Comparison of ENCODE assay signal across 17 cellular contexts in genomic region chr4:181661090-181661489, GRCh38.
DNase-seq lines count a peak whose midpoint lies in the region; ATAC-seq, FAIRE-seq and TF ChIP-seq lines count a peak whose summit lies in the region.
"Had no signal": no experiment of that assay in that cellular context is flagged by ENCODE, and none has a peak within 500 bp of the region (broad histone marks: within the 10 kb centered on the region; RNA-seq: fewer than 3 reads in every experiment).

No MANE protein-coding gene starts in this region.

- DNase-seq in HCEC 1CT (peak; percentile 80), fibroblast of mammary gland (ENCODE audit: low read depth) (peak; percentile 93), stromal cell of bone marrow (ENCODE audit: low read depth) (peak; percentile 42), urothelium cell line (ENCODE audit: low spot score) (no peak)
- DNase-seq: activated CD4-positive, alpha-beta T cell treated with anti-CD3 and anti-CD28 coated beads for 4 hours; activated naive CD8-positive, alpha-beta T cell treated with anti-CD3 and anti-CD28 coated beads, Interleukin-2, amount 10 ng/mL, durations not matched to agents 7 days and 5 days; activated T-cell treated with anti-CD3 and anti-CD28 coated beads, Interleukin-2, amount 50 U/mL, for 1 hour; DMS79; left lung; NCI-H1930; posterior cingulate gyrus; T-helper 2 cell had no signal

- TF ChIP-seq CTCF in fibroblast of mammary gland (conservative IDR thresholded peaks at IDR 0.05; ENCODE audit: control insufficient read depth, insufficient read depth, low read depth, low read length): no peak

- no peak for FAIRE-seq in urothelium cell line (lab: Jason Lieb, UNC)
- FAIRE-seq: colon, GM12878 had no signal

- H3K4me3 ChIP-seq in fibroblast of mammary gland (ENCODE audit: control insufficient read depth, low read depth, low read length): no peak overlapping the region
- H3K4me3 ChIP-seq: GM12878, left lung had no signal

- peak; percentile 49; the same call in 1 of the 3 replicates for ATAC-seq in SK-N-SH treated with all-trans-retinoic acid at 6 μM for 48 hours
- ATAC-seq in GM21576 (IDR thresholded peaks at IDR 0.05; ENCODE audit: unreplicated experiment): no peak
- no peak for ATAC-seq in GM21367 (IDR thresholded peaks at IDR 0.05; ENCODE audit: unreplicated experiment)
- ATAC-seq: GM12878, left lung had no signal

TF ChIP-seq in SK-N-SH treated with all-trans-retinoic acid at 6 μM for 48 hours, 23 proteins besides CTCF, POLR2A, EP300 and RAD21:
- TF ChIP-seq ESRRG (CRISPR knock-in tag; IDR thresholded peaks at IDR 0.05) (no peak), ZC3H10 (CRISPR knock-in tag; IDR thresholded peaks at IDR 0.05) (no peak), ZFP3 (CRISPR knock-in tag; IDR thresholded peaks at IDR 0.05) (no peak), TSHZ2 (CRISPR knock-in tag; IDR thresholded peaks at IDR 0.05) (no peak), POU6F1 (CRISPR knock-in tag; IDR thresholded peaks at IDR 0.05; ENCODE audit: borderline replicate concordance, low read depth) (no peak), BACH2 (CRISPR knock-in tag; IDR thresholded peaks at IDR 0.05; ENCODE audit: borderline replicate concordance) (no peak), CSDC2 (CRISPR knock-in tag; IDR thresholded peaks at IDR 0.05) (no peak), ZNF8 (CRISPR knock-in tag; IDR thresholded peaks at IDR 0.05) (no peak), ARNTL (CRISPR knock-in tag; IDR thresholded peaks at IDR 0.05; ENCODE audit: borderline replicate concordance, low read depth) (no peak), GLIS3 (CRISPR knock-in tag; IDR thresholded peaks at IDR 0.05) (no peak), RARB (CRISPR knock-in tag; IDR thresholded peaks at IDR 0.05) (no peak), ZNF565 (CRISPR knock-in tag; conservative IDR thresholded peaks at IDR 0.05; ENCODE audit: low read depth) (no peak), PATZ1 (CRISPR knock-in tag; IDR thresholded peaks at IDR 0.05; ENCODE audit: borderline replicate concordance) (no peak), TCF4 (CRISPR knock-in tag; IDR thresholded peaks at IDR 0.05; ENCODE audit: borderline replicate concordance) (no peak), TOX (CRISPR knock-in tag; IDR thresholded peaks at IDR 0.05; ENCODE audit: borderline replicate concordance) (no peak), CREB5 (CRISPR knock-in tag; IDR thresholded peaks at IDR 0.05; ENCODE audit: low read depth) (no peak), SNAI2 (CRISPR knock-in tag; IDR thresholded peaks at IDR 0.05) (no peak), ISL1 (CRISPR knock-in tag; IDR thresholded peaks at IDR 0.05) (no peak)
